Comparison of ENCODE assay signal across 1 cellular context in genomic region chr20:5821627-5822215, GRCh38.
TF ChIP-seq lines count a peak whose summit lies in the region.

No MANE protein-coding gene starts in this region.

TF ChIP-seq in GM23338, 12 proteins besides CTCF, POLR2A, EP300 and RAD21 (continued from another document):
- TF ChIP-seq REST (IDR thresholded peaks at IDR 0.05; ENCODE audit: unreplicated experiment) (no peak), ZNF114 (CRISPR knock-in tag; IDR thresholded peaks at IDR 0.05) (no peak), EZH2 (IDR thresholded peaks at IDR 0.05; ENCODE audit: low read depth, unreplicated experiment) (no peak), STAT1 (IDR thresholded peaks at IDR 0.05; ENCODE audit: unreplicated experiment) (no peak), CREB1 (CRISPR knock-in tag; IDR thresholded peaks at IDR 0.05; ENCODE audit: low read depth) (no peak), ZNF331 (CRISPR knock-in tag; IDR thresholded peaks at IDR 0.05; ENCODE audit: low read depth) (no peak), NANOG (IDR thresholded peaks at IDR 0.05; ENCODE audit: borderline replicate concordance) (no peak), POLR2AphosphoS5 (IDR thresholded peaks at IDR 0.05; ENCODE audit: low read depth) (no peak), JUNB (IDR thresholded peaks at IDR 0.05; ENCODE audit: unreplicated experiment) (no peak)
- TF ChIP-seq, protein P1, sequence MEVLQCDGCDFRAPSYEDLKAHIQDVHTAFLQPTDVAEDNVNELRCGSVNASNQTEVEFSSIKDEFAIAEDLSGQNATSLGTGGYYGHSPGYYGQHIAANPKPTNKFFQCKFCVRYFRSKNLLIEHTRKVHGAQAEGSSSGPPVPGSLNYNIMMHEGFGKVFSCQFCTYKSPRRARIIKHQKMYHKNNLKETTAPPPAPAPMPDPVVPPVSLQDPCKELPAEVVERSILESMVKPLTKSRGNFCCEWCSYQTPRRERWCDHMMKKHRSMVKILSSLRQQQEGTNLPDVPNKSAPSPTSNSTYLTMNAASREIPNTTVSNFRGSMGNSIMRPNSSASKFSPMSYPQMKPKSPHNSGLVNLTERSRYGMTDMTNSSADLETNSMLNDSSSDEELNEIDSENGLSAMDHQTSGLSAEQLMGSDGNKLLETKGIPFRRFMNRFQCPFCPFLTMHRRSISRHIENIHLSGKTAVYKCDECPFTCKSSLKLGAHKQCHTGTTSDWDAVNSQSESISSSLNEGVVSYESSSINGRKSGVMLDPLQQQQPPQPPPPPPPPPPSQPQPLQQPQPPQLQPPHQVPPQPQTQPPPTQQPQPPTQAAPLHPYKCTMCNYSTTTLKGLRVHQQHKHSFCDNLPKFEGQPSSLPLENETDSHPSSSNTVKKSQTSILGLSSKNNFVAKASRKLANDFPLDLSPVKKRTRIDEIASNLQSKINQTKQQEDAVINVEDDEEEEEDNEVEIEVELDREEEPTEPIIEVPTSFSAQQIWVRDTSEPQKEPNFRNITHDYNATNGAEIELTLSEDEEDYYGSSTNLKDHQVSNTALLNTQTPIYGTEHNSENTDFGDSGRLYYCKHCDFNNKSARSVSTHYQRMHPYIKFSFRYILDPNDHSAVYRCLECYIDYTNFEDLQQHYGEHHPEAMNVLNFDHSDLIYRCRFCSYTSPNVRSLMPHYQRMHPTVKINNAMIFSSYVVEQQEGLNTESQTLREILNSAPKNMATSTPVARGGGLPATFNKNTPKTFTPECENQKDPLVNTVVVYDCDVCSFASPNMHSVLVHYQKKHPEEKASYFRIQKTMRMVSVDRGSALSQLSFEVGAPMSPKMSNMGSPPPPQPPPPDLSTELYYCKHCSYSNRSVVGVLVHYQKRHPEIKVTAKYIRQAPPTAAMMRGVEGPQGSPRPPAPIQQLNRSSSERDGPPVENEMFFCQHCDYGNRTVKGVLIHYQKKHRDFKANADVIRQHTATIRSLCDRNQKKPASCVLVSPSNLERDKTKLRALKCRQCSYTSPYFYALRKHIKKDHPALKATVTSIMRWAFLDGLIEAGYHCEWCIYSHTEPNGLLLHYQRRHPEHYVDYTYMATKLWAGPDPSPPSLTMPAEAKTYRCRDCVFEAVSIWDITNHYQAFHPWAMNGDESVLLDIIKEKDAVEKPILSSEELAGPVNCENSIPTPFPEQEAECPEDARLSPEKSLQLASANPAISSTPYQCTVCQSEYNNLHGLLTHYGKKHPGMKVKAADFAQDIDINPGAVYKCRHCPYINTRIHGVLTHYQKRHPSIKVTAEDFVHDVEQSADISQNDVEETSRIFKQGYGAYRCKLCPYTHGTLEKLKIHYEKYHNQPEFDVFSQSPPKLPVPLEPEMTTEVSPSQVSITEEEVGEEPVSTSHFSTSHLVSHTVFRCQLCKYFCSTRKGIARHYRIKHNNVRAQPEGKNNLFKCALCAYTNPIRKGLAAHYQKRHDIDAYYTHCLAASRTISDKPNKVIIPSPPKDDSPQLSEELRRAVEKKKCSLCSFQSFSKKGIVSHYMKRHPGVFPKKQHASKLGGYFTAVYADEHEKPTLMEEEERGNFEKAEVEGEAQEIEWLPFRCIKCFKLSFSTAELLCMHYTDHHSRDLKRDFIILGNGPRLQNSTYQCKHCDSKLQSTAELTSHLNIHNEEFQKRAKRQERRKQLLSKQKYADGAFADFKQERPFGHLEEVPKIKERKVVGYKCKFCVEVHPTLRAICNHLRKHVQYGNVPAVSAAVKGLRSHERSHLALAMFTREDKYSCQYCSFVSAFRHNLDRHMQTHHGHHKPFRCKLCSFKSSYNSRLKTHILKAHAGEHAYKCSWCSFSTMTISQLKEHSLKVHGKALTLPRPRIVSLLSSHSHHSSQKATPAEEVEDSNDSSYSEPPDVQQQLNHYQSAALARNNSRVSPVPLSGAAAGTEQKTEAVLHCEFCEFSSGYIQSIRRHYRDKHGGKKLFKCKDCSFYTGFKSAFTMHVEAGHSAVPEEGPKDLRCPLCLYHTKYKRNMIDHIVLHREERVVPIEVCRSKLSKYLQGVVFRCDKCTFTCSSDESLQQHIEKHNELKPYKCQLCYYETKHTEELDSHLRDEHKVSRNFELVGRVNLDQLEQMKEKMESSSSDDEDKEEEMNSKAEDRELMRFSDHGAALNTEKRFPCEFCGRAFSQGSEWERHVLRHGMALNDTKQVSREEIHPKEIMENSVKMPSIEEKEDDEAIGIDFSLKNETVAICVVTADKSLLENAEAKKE (CRISPR knock-in tag; IDR thresholded peaks at IDR 0.05): no peak
- TF ChIP-seq, protein P2, sequence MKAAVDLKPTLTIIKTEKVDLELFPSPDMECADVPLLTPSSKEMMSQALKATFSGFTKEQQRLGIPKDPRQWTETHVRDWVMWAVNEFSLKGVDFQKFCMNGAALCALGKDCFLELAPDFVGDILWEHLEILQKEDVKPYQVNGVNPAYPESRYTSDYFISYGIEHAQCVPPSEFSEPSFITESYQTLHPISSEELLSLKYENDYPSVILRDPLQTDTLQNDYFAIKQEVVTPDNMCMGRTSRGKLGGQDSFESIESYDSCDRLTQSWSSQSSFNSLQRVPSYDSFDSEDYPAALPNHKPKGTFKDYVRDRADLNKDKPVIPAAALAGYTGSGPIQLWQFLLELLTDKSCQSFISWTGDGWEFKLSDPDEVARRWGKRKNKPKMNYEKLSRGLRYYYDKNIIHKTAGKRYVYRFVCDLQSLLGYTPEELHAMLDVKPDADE (IDR thresholded peaks at IDR 0.05): no peak
